ENCODE assay signal across 13 cellular contexts in genomic region chr1:100597069-100597741, GRCh38. TPM values are rescaled to one million over a fixed set of nuclear protein-coding genes. Genes with fewer than 3 reads are reported as not detected.
DNase-seq lines count a peak whose midpoint lies in the region; FAIRE-seq and TF ChIP-seq lines count a peak whose summit lies in the region.
"Had no signal": no experiment of that assay in that cellular context is flagged by ENCODE, and none has a peak within 500 bp of the region (broad histone marks: within the 10 kb centered on the region; RNA-seq: fewer than 3 reads in every experiment).

No MANE protein-coding gene starts in this region.

- no TSS peak for BruUV-seq in Caco-2 (replicated peaks; lab: Mats Ljungman, UMichigan)

- no peak overlapping the region for H3K27ac Mint-ChIP-seq in Caco-2 (ENCODE audit: unreplicated experiment)
- H3K27ac Mint-ChIP-seq: WTC11 had no signal

- H2AFZ ChIP-seq in fibroblast of lung (ENCODE audit: low read length): no peak overlapping the region

- peak overlapping the region; percentile 48 for H3K27ac ChIP-seq in fibroblast of lung (ENCODE audit: insufficient read depth, low read length)

- CTCF ChIA-PET in Caco-2 (lab: Charles Lee): no interaction called here

- no peak overlapping the region for H3K4me3 ChIP-seq in fibroblast of lung (replicated peaks in 1 of 4; ENCODE audit: control extremely low read depth in 1 of 4, insufficient read depth in 1 of 4, low read depth in 3 of 4, low read length in 4 of 4)
- no peak overlapping the region for H3K4me3 ChIP-seq in skeletal muscle satellite cell (ENCODE audit: low read length)
- H3K4me3 ChIP-seq in Caco-2 (ENCODE audit: low read depth, low read length): no peak overlapping the region

- no peak overlapping the region for H3K4me3 Mint-ChIP-seq in Caco-2 (ENCODE audit: unreplicated experiment)
- H3K4me3 Mint-ChIP-seq: WTC11 had no signal

- no peaks in the 10 kb centered on the region for H3K79me2 ChIP-seq in fibroblast of lung (ENCODE audit: control insufficient read depth, insufficient read depth, low read length)

- H3K4me2 ChIP-seq in fibroblast of lung (ENCODE audit: extremely low read depth, insufficient read depth, low read length) (peak overlapping the region; percentile 2), skeletal muscle satellite cell (ENCODE audit: low read length) (peak overlapping the region; percentile 53)

- H3K4me1 ChIP-seq in fibroblast of lung (ENCODE audit: control insufficient read depth, extremely low read depth, insufficient read depth, low read length) (peaks cover 10% of the 10 kb centered on the region), skeletal muscle satellite cell (ENCODE audit: control insufficient read depth, insufficient read depth, low read length) (peaks cover 18% of the 10 kb centered on the region), Caco-2 (no peaks in the 10 kb centered on the region)

- POLR2A ChIA-PET in Caco-2 (lab: Charles Lee): no interaction called here

- peak; percentile 96 for FAIRE-seq in RCC 7860 (lab: Jason Lieb, UNC)
- FAIRE-seq: A204.1, GM12892 had no signal

- H3K4me1 Mint-ChIP-seq in Caco-2 (ENCODE audit: low read depth, unreplicated experiment): no peaks in the 10 kb centered on the region
- H3K4me1 Mint-ChIP-seq: WTC11 had no signal

- no peaks in the 10 kb centered on the region for H3K9me3 ChIP-seq in fibroblast of lung (ENCODE audit: control insufficient read depth, insufficient read depth, low read depth, low read length)
- H3K9me3 ChIP-seq in skeletal muscle satellite cell (replicated peaks; ENCODE audit: low read length): peaks cover 5% of the 10 kb centered on the region
- H3K9me3 ChIP-seq in Caco-2: no peaks in the 10 kb centered on the region

- peak; percentile 48 for DNase-seq in SKM-1 treated with dmso at 0.1 percent for 144 hours (lab: John Stamatoyannopoulos, UW; ENCODE audit: unreplicated experiment)
- DNase-seq in SKM-1 (lab: John Stamatoyannopoulos, UW; ENCODE audit: unreplicated experiment): no peak
- peak; percentile 98 for DNase-seq in RCC 7860 (ENCODE audit: low spot score)
- DNase-seq in fibroblast of lung (ENCODE audit: low read depth in 2 of 2): peak; percentile 65 to 95
- no peak for DNase-seq in midbrain (lab: John Stamatoyannopoulos, UW)
- no peak for DNase-seq in cerebellum (ENCODE audit: low spot score)
- DNase-seq in Caco-2: no peak
- DNase-seq: NCI-H524, nucleus accumbens had no signal

- H3K27me3 ChIP-seq in fibroblast of lung (ENCODE audit: control insufficient read depth, insufficient read depth, low read length) (no peaks in the 10 kb centered on the region), skeletal muscle satellite cell (ENCODE audit: control insufficient read depth, insufficient read depth, low read length) (no peaks in the 10 kb centered on the region), Caco-2 (replicated peaks; ENCODE audit: control insufficient read depth, insufficient read depth, low read length) (no peaks in the 10 kb centered on the region)

- intact Hi-C loops in Caco-2 (cut with micrococcal nuclease; ENCODE audit: unreplicated experiment): no loop called here

- TF ChIP-seq CTCF in fibroblast of lung (conservative IDR thresholded peaks at IDR 0.05 in 1 of 2, IDR thresholded peaks at IDR 0.05 in 1 of 2; ENCODE audit: low read depth in 1 of 2, low read length in 2 of 2) (no peak), Caco-2 (IDR thresholded peaks at IDR 0.05; ENCODE audit: insufficient read depth in 1 of 2, low read depth in 1 of 2, low read length in 1 of 2, severe bottlenecking in 1 of 2, unreplicated experiment in 1 of 2) (no peak)

- no peak overlapping the region for H3K9ac ChIP-seq in fibroblast of lung (ENCODE audit: insufficient read depth, low read length)
- peak overlapping the region; percentile 62 for H3K9ac ChIP-seq in skeletal muscle satellite cell (ENCODE audit: low read depth, low read length)

- H3K36me3 ChIP-seq in fibroblast of lung (ENCODE audit: control insufficient read depth, insufficient read depth, low read length) (no peaks in the 10 kb centered on the region), skeletal muscle satellite cell (ENCODE audit: insufficient read depth, low read length) (no peaks in the 10 kb centered on the region), Caco-2 (ENCODE audit: control insufficient read depth, insufficient read depth, low read length) (no peaks in the 10 kb centered on the region)

- H3K36me3 Mint-ChIP-seq in Caco-2 (ENCODE audit: insufficient read depth, unreplicated experiment): no peaks in the 10 kb centered on the region

- H3K9me3 Mint-ChIP-seq in Caco-2 (ENCODE audit: unreplicated experiment): peaks cover 10% of the 10 kb centered on the region

- H4K20me1 ChIP-seq in fibroblast of lung (ENCODE audit: control insufficient read depth, extremely low read depth, insufficient read depth, low read length): no peaks in the 10 kb centered on the region

- no peaks in the 10 kb centered on the region for H3K27me3 Mint-ChIP-seq in Caco-2 (ENCODE audit: insufficient read depth, unreplicated experiment)

RNA-seq across cellular contexts. Expression of gene GPR88, which starts 59.3 kb away (rescaled TPM):
- total RNA-seq in fibroblast of lung (under 0.01 TPM in 1 of 2 replicates, not detected in the other), cerebellum (1.7 TPM), Caco-2 (2022) (not detected in 2 replicates)
- 0.05 TPM in 1 of 2 replicates, not detected in the other for polyA plus RNA-seq in fibroblast of lung
- 0.03 TPM in 1 of 2 replicates, not detected in the other for polyA plus RNA-seq in fibroblast of lung (2012)
- polyA minus RNA-seq in fibroblast of lung (ENCODE audit: low replicate concordance): not detected in 2 replicates
- under 0.01 TPM in 1 of 2 replicates, not detected in the other for total RNA-seq in skeletal muscle satellite cell (2012; rRNA removed)
- total RNA-seq: WTC11 had no signal

Comparison
In these comparisons a context has a peak if more than half of its experiments do, and no peak if none do; other contexts are left out.
1. DNase-seq: peak in SKM-1 treated with dmso at 0.1 percent for 144 hours (single experiment), RCC 7860 (single experiment) and fibroblast of lung (2 of 2); none in SKM-1 (single experiment), midbrain (single experiment), cerebellum (single experiment) and Caco-2 (0 of 2).